10 cellular contexts compared by ENCODE assay signal in the genomic region with DNA sequence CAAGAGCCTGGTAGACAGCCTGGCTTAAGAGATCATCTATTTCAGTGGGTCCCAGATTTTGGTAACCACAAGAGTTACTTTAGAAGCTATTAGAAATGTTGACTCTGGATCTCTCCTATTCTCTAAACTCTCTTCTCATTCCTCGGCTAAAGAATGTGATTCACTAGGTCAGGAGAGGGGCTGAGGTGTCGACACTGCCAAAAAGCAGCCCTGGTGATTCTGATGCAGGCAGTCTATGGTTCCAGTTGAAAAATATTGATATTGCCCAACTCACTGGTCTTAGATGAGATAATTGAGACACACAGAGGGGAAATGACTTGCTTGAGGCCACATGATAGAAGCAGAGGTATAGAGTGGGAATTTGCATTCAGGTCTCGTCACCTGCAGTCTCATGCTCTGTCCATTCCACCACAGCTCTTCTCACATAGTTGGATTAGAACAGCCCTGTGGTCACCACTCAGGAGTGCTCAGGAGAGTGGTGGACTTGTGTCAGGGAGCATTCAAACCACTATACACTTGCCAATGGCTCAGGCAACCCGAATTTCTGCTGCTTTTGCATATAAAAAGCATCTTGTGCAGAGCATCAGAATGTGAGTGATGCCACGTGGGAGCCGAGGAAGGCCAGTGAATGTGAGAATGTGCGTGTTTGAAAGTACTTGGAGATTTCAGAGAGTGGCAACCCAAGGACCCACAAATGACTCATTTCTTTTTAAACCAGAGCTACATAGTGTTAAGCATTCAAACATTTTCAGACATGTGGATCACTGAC.
DNase-seq lines count a peak whose midpoint lies in the region; ATAC-seq, FAIRE-seq and TF ChIP-seq lines count a peak whose summit lies in the region.
"Had no signal": no experiment of that assay in that cellular context is flagged by ENCODE, and none has a peak within 500 bp of the region (broad histone marks: within the 10 kb centered on the region; RNA-seq: fewer than 3 reads in every experiment).

No MANE protein-coding gene starts in this region.

- FAIRE-seq in astrocyte (lab: Jason Lieb, UNC) = peak; percentile 80
- FAIRE-seq: G401.6 had no signal

- intact Hi-C loops in PC-9 (cut with micrococcal nuclease; ENCODE audit: unreplicated experiment) = no loop called here

- H3K36me3 ChIP-seq in SJCRH30 = no peaks in the 10 kb centered on the region
- no peaks in the 10 kb centered on the region for H3K36me3 ChIP-seq in astrocyte (ENCODE audit: insufficient read depth, low read length)
- no peaks in the 10 kb centered on the region for H3K36me3 ChIP-seq in smooth muscle cell (ENCODE audit: low read depth)
- H3K36me3 ChIP-seq in PC-9 (ENCODE audit: low read depth) = no peaks in the 10 kb centered on the region

- no peak for ATAC-seq in HG03457 (IDR thresholded peaks at IDR 0.05; ENCODE audit: unreplicated experiment)
- no peak for ATAC-seq in HG03439 (IDR thresholded peaks at IDR 0.05; ENCODE audit: unreplicated experiment)

- H3K4me1 ChIP-seq in SJCRH30 (peaks cover 37% of the 10 kb centered on the region), astrocyte (ENCODE audit: insufficient read depth, low read length) (peaks cover 45% of the 10 kb centered on the region), smooth muscle cell (ENCODE audit: low read depth) (peaks cover 5% of the 10 kb centered on the region), PC-9 (replicated peaks; ENCODE audit: insufficient read depth) (no peaks in the 10 kb centered on the region)

- no peak overlapping the region for H3K4me3 Mint-ChIP-seq in astrocyte (ENCODE audit: unreplicated experiment)

- peak overlapping the region; percentile 99 for H3K27ac Mint-ChIP-seq in astrocyte (ENCODE audit: unreplicated experiment)

- H3K27ac ChIP-seq in SJCRH30 = peak overlapping the region; percentile 61
- H3K27ac ChIP-seq in astrocyte (ENCODE audit: low read depth, low read length) = peak overlapping the region; percentile 98
- peak overlapping the region; percentile 80 for H3K27ac ChIP-seq in smooth muscle cell (ENCODE audit: low read depth)
- H3K27ac ChIP-seq in PC-9 = no peak overlapping the region

- H3K4me1 Mint-ChIP-seq in astrocyte (ENCODE audit: low read depth, unreplicated experiment) = peaks cover 54% of the 10 kb centered on the region

- CTCF ChIA-PET in PC-9 (lab: Charles Lee) = no interaction called here

- H3K9ac ChIP-seq in astrocyte (ENCODE audit: low read length) (peak overlapping the region; percentile 83), smooth muscle cell (ENCODE audit: low read depth) (no peak overlapping the region)

- TF ChIP-seq CTCF in astrocyte (IDR thresholded peaks at IDR 0.05; ENCODE audit: insufficient read depth, low read depth, low read length) (no peak), smooth muscle cell (IDR thresholded peaks at IDR 0.05; ENCODE audit: borderline replicate concordance, insufficient read depth, poor library complexity, severe bottlenecking) (no peak), PC-9 (conservative IDR thresholded peaks at IDR 0.05) (no peak)

- H3K27me3 Mint-ChIP-seq in astrocyte (ENCODE audit: low read depth, unreplicated experiment) = no peaks in the 10 kb centered on the region

- 61% methylated on average over 7 of the region's 7 CpGs for WGBS in smooth muscle cell (ENCODE audit: low lambda C conversion rate)

- H3K27me3 ChIP-seq in SJCRH30 (no peaks in the 10 kb centered on the region), astrocyte (ENCODE audit: insufficient read depth, low read length) (no peaks in the 10 kb centered on the region), smooth muscle cell (ENCODE audit: low read depth) (no peaks in the 10 kb centered on the region), PC-9 (ENCODE audit: insufficient read depth, low read depth) (no peaks in the 10 kb centered on the region)

- H3K9me2 ChIP-seq in PC-9 (ENCODE audit: insufficient read depth) = no peaks in the 10 kb centered on the region

- peaks cover 8% of the 10 kb centered on the region for H3K9me3 Mint-ChIP-seq in astrocyte (ENCODE audit: unreplicated experiment)

- DNase-seq in ELR (ENCODE audit: low read depth) (peak; percentile 83), SJCRH30 (no peak), astrocyte (ENCODE audit: low read depth) (peak; percentile 99), smooth muscle cell (lab: John Stamatoyannopoulos, UW; ENCODE audit: unreplicated experiment) (no peak), PC-9 (no peak), HK-2 (ENCODE audit: unreplicated experiment) (no peak)
- DNase-seq: cortex of kidney had no signal

- H3K36me3 Mint-ChIP-seq in astrocyte (ENCODE audit: low read depth, unreplicated experiment) = peaks cover 2% of the 10 kb centered on the region

- H3K9me3 ChIP-seq in SJCRH30 (replicated peaks) (peaks cover 8% of the 10 kb centered on the region; the same call in 1 of the 2 replicates), astrocyte (ENCODE audit: insufficient read depth, low read depth, low read length) (no peaks in the 10 kb centered on the region), smooth muscle cell (replicated peaks; ENCODE audit: low read depth) (peaks cover 14% of the 10 kb centered on the region), PC-9 (ENCODE audit: insufficient read depth, low read depth) (no peaks in the 10 kb centered on the region)

- BruUV-seq in PC-9 (replicated peaks; lab: Mats Ljungman, UMichigan) = no TSS peak

- no peaks in the 10 kb centered on the region for H4K20me1 ChIP-seq in astrocyte (ENCODE audit: insufficient read depth, low read length)
- H4K20me1 ChIP-seq in smooth muscle cell (ENCODE audit: low read depth) = no peaks in the 10 kb centered on the region
- no peaks in the 10 kb centered on the region for H4K20me1 ChIP-seq in PC-9 (ENCODE audit: insufficient read depth)

- POLR2A ChIA-PET in PC-9 (lab: Charles Lee; ENCODE audit: unreplicated experiment) = no interaction called here

- H3F3A ChIP-seq in smooth muscle cell (ENCODE audit: low read depth) = no peaks in the 10 kb centered on the region
- H3F3A ChIP-seq in PC-9 (ENCODE audit: insufficient read depth, low read depth) = no peaks in the 10 kb centered on the region

- H3K4me3 ChIP-seq in SJCRH30 = no peak overlapping the region
- H3K4me3 ChIP-seq in astrocyte (ENCODE audit: insufficient read depth, low read depth, low read length) = no peak overlapping the region
- H3K4me3 ChIP-seq in smooth muscle cell = no peak overlapping the region
- no peak overlapping the region for H3K4me3 ChIP-seq in PC-9

- H3K79me2 ChIP-seq in astrocyte (ENCODE audit: insufficient read depth, low read length) (no peaks in the 10 kb centered on the region), smooth muscle cell (ENCODE audit: low read depth) (no peaks in the 10 kb centered on the region), PC-9 (ENCODE audit: low read depth) (no peaks in the 10 kb centered on the region)

- no peak overlapping the region for H2AFZ ChIP-seq in astrocyte (ENCODE audit: low read depth, low read length)
- H2AFZ ChIP-seq in smooth muscle cell (ENCODE audit: low read depth) = no peak overlapping the region
- H2AFZ ChIP-seq in PC-9 = no peak overlapping the region

- H3K4me2 ChIP-seq in astrocyte (ENCODE audit: low read length) (peak overlapping the region; percentile 37), smooth muscle cell (no peak overlapping the region), PC-9 (no peak overlapping the region)

Comparison
In these comparisons a context has a peak if more than half of its experiments do, and no peak if none do; other contexts are left out.
1. DNase-seq: peak in ELR (single experiment) and astrocyte (single experiment); none in SJCRH30 (0 of 2), smooth muscle cell (single experiment), PC-9 (0 of 2) and HK-2 (single experiment).